ENCODE assay signal across 8 cellular contexts in genomic region chr1:203290261-203291089, GRCh38. TPM values are rescaled to one million over a fixed set of nuclear protein-coding genes. Genes with fewer than 3 reads are reported as not detected.
DNase-seq lines count a peak whose midpoint lies in the region; ATAC-seq lines count a peak whose summit lies in the region.

No MANE protein-coding gene starts in this region.

- H4K91ac ChIP-seq in mesenchymal stem cell (ENCODE audit: low read length) = peak overlapping the region; percentile 35

- no peaks in the 10 kb centered on the region for H3K9me3 ChIP-seq in mesenchymal stem cell (ENCODE audit: control insufficient read depth, low read length)

- peak overlapping the region; percentile 39 for H3K9ac ChIP-seq in mesenchymal stem cell (ENCODE audit: low read length)

- peak overlapping the region in 1 of 2 experiments; percentile 21 for H3K4ac ChIP-seq in mesenchymal stem cell (ENCODE audit: low read depth in 1 of 2, low read length in 2 of 2)

- peak overlapping the region; percentile 60 for H2BK15ac ChIP-seq in mesenchymal stem cell (ENCODE audit: low read depth, poor library complexity, severe bottlenecking)

- peak overlapping the region; percentile 75 for H3K4me2 ChIP-seq in mesenchymal stem cell (ENCODE audit: low read length, poor library complexity, severe bottlenecking)

- no peaks in the 10 kb centered on the region for H3K36me3 ChIP-seq in mesenchymal stem cell (ENCODE audit: control insufficient read depth in 1 of 2, insufficient read depth in 2 of 2, low read depth in 1 of 2, low read length in 2 of 2)

- H3K79me1 ChIP-seq in mesenchymal stem cell (replicated peaks; ENCODE audit: low read length, poor library complexity, severe bottlenecking) = no peaks in the 10 kb centered on the region

- peak overlapping the region in 1 of 2 experiments; percentile 36 for H3K4me3 ChIP-seq in mesenchymal stem cell (ENCODE audit: insufficient read depth in 1 of 2, low read depth in 1 of 2, low read length in 2 of 2)

- peaks cover 8 to 20% of the 10 kb centered on the region in 2 experiments for H3K27me3 ChIP-seq in mesenchymal stem cell (ENCODE audit: control insufficient read depth in 1 of 2, insufficient read depth in 1 of 2, low read length in 2 of 2)

- no peak overlapping the region for H2BK12ac ChIP-seq in mesenchymal stem cell (ENCODE audit: low read length in 2 of 2)

- no peak overlapping the region for H2AK5ac ChIP-seq in mesenchymal stem cell (ENCODE audit: low read length, severe bottlenecking)

- H3K4me1 ChIP-seq in mesenchymal stem cell (ENCODE audit: control insufficient read depth, insufficient read depth, low read depth, low read length) = peaks cover 17% of the 10 kb centered on the region

- peak overlapping the region; percentile 27 for H4K8ac ChIP-seq in mesenchymal stem cell (ENCODE audit: low read length)

- H3K18ac ChIP-seq in mesenchymal stem cell (ENCODE audit: low read depth in 1 of 2, low read length in 2 of 2) = peak overlapping the region in 1 of 2 experiments; percentile 28

- WGBS in mesenchymal stem cell = 27% methylated on average over 31 of the region's 31 CpGs

- H3K27ac ChIP-seq in mesenchymal stem cell (ENCODE audit: low read length, poor library complexity, severe bottlenecking) = no peak overlapping the region

- DNase-seq in NCI-H345 treated with DMSO at 0.1 percent for 48 hours (lab: John Stamatoyannopoulos, UW; ENCODE audit: unreplicated experiment) (peak; percentile 83), mesenchymal stem cell (peak; percentile 89)
- DNase-seq in activated CD8-positive, alpha-beta memory T cell treated with anti-CD3 and anti-CD28 coated beads for 48 hours (ENCODE audit: low read depth in 2 of 3, low spot score in 2 of 3) = peak; percentile 92 to 97 (median 93)
- peak; percentile 92 for DNase-seq in effector CD8-positive, alpha-beta T cell (lab: John Stamatoyannopoulos, UW)
- DNase-seq in stimulated activated CD4-positive, alpha-beta T cell treated with anti-CD3 and anti-CD28 coated beads, TNF-alpha, amount 100 ng/mL, for 48 hours (ENCODE audit: low read depth in 3 of 3) = peak; percentile 94 to 97 (median 94)

- H3K23ac ChIP-seq in mesenchymal stem cell (ENCODE audit: low read length in 2 of 2) = no peak overlapping the region

- H2BK5ac ChIP-seq in mesenchymal stem cell (ENCODE audit: low read depth, low read length, poor library complexity, severe bottlenecking) = no peak overlapping the region

- H2AFZ ChIP-seq in mesenchymal stem cell (ENCODE audit: low read depth, low read length) = peak overlapping the region; percentile 74

- H3K14ac ChIP-seq in mesenchymal stem cell (ENCODE audit: low read length in 2 of 2) = no peak overlapping the region

- peak; percentile 25 for ATAC-seq in GM18520 (IDR thresholded peaks at IDR 0.05; ENCODE audit: unreplicated experiment)
- ATAC-seq in HG03066 (IDR thresholded peaks at IDR 0.05; ENCODE audit: low read depth, unreplicated experiment) = peak; percentile 41
- ATAC-seq in GM18858 (IDR thresholded peaks at IDR 0.05; ENCODE audit: unreplicated experiment) = no peak

- H2BK120ac ChIP-seq in mesenchymal stem cell (ENCODE audit: low read depth, low read length) = no peak overlapping the region

RNA-seq across cellular contexts. Expression of gene BTG2, which starts 14.8 kb away (rescaled TPM):
- polyA plus RNA-seq in mesenchymal stem cell (2013, experiment 1 of 2) = 23.3 TPM
- polyA plus RNA-seq in mesenchymal stem cell (2013, experiment 2 of 2) = 22.9 TPM
